In genomic region chr10:49187044-49187484, GRCh38 we compare ENCODE assay signal across 1 cellular context.
TF ChIP-seq lines count a peak whose summit lies in the region.

No MANE protein-coding gene starts in this region.

TF ChIP-seq in K562, 482 proteins besides CTCF, POLR2A, EP300 and RAD21 (continued from another document):
- TF ChIP-seq AFF4 (CRISPR knock-in tag; IDR thresholded peaks at IDR 0.05) (peak; percentile 56; the same call in 1 of the 2 replicates), HMBOX1 (IDR thresholded peaks at IDR 0.05) (peak; percentile 81), MTA3 (IDR thresholded peaks at IDR 0.05; ENCODE audit: borderline replicate concordance) (peak; percentile 16; the same call in 1 of the 2 replicates), AFF1 (IDR thresholded peaks at IDR 0.05; ENCODE audit: low read depth in 1 of 2, partially characterized antibody in 2 of 2) (peak in 1 of 2 experiments; percentile 23), SMAD1 (IDR thresholded peaks at IDR 0.05; ENCODE audit: low read depth, low read length, partially characterized antibody) (no peak), GTF2A2 (tag; IDR thresholded peaks at IDR 0.05) (0 out of 2 replicates have a peak, but pooled peaks have one; percentile 12), THRB (CRISPR knock-in tag; conservative IDR thresholded peaks at IDR 0.05) (no peak; the same call in 1 of the 2 replicates), BMI1 (IDR thresholded peaks at IDR 0.05; ENCODE audit: low read length) (no peak), ZNF175 (CRISPR knock-in tag; IDR thresholded peaks at IDR 0.05; ENCODE audit: low read depth) (peak; percentile 59; the same call in 1 of the 2 replicates), SAP30 (IDR thresholded peaks at IDR 0.05; ENCODE audit: borderline replicate concordance, insufficient read depth, low read depth, low read length, poor library complexity, severe bottlenecking) (peak; percentile 3), ZNF253 (CRISPR knock-in tag; conservative IDR thresholded peaks at IDR 0.05) (no peak), ZNF551 (CRISPR knock-in tag; IDR thresholded peaks at IDR 0.05) (no peak), RCOR1 (IDR thresholded peaks at IDR 0.05; ENCODE audit: borderline replicate concordance in 1 of 2, low read depth in 2 of 2, low read length in 2 of 2) (peak in 1 of 2 experiments; percentile 43; a peak in 1 of 4 replicates), SMARCE1 (IDR thresholded peaks at IDR 0.05) (peak; percentile 8; the same call in 1 of the 2 replicates), GABPA (tag; conservative IDR thresholded peaks at IDR 0.05; ENCODE audit: low read depth) (no peak; the same call in 1 of the 2 replicates), ZNF124 (CRISPR knock-in tag; IDR thresholded peaks at IDR 0.05) (no peak), HOXB6 (CRISPR knock-in tag; IDR thresholded peaks at IDR 0.05; ENCODE audit: borderline replicate concordance) (no peak), PKNOX1 (IDR thresholded peaks at IDR 0.05) (peak; percentile 75), RBFOX2 (IDR thresholded peaks at IDR 0.05; ENCODE audit: low read depth, low read length) (peak; percentile 41; the same call in 1 of the 2 replicates)
TF ChIP-seq in K562: peak in this region for 29.
